ENCODE assay signal across 9 cellular contexts in genomic region chr5:75668348-75668895, GRCh38. TPM values are rescaled to one million over a fixed set of nuclear protein-coding genes. Genes with fewer than 3 reads are reported as not detected.
DNase-seq lines count a peak whose midpoint lies in the region; ATAC-seq, FAIRE-seq and TF ChIP-seq lines count a peak whose summit lies in the region.
"Had no signal": no experiment of that assay in that cellular context is flagged by ENCODE, and none has a peak within 500 bp of the region (broad histone marks: within the 10 kb centered on the region; RNA-seq: fewer than 3 reads in every experiment).

No MANE protein-coding gene starts in this region.

- dilution Hi-C loops in endothelial cell of umbilical vein (cut with MboI; ENCODE audit: extremely low pct_ligation_motif_present, low sequenced_read_pairs), result no loop called here

- H3K9ac ChIP-seq in endothelial cell of umbilical vein (replicated peaks; ENCODE audit: extremely low read depth, insufficient read depth, low read length), result no peak overlapping the region

- ATAC-seq in left ventricle myocardium superior (peak; percentile 58), Right ventricle myocardium inferior (no peak), aorta (ENCODE audit: low FRiP score) (peak; percentile 34)

- H3K9me3 ChIP-seq in endothelial cell of umbilical vein (replicated peaks; ENCODE audit: control insufficient read depth, insufficient read depth, low read length), result no peaks in the 10 kb centered on the region
- no peaks in the 10 kb centered on the region for H3K9me3 ChIP-seq in aorta (ENCODE audit: control insufficient read depth, low read length)

- intact Hi-C loops in left ventricle myocardium superior (cut with micrococcal nuclease), result loop anchor here (10.0 kb wide), 1 partner anchor 164 kb away; no protein-coding TSS in a partner anchor
- intact Hi-C loops in Right ventricle myocardium inferior (cut with DNase I), result no loop called here
- intact Hi-C loops in endothelial cell of umbilical vein (cut with micrococcal nuclease), result loop anchor here (2.0 to 5.0 kb wide), 2 partner anchors 58 to 616 kb away; partner anchors contain the start of genes ANKDD1B and GCNT4
- intact Hi-C loops in aorta (cut with DNase I), result no loop called here

- H3K27me3 ChIP-seq in endothelial cell of umbilical vein (ENCODE audit: control insufficient read depth in 2 of 2, insufficient read depth in 2 of 2, low read length in 2 of 2) (no peaks in the 10 kb centered on the region), aorta (ENCODE audit: control insufficient read depth in 1 of 2, insufficient read depth in 2 of 2, low read length in 1 of 2) (no peaks in the 10 kb centered on the region)

- no peak for DNase-seq in left ventricle myocardium superior
- no peak for DNase-seq in Right ventricle myocardium inferior (ENCODE audit: missing footprints)
- peak; percentile 7 for DNase-seq in MV-4-11 (lab: John Stamatoyannopoulos, UW)
- no peak for DNase-seq in endothelial cell of umbilical vein (ENCODE audit: low read depth, low spot score)
- DNase-seq in aorta, result no peak
- DNase-seq in activated CD8-positive, alpha-beta memory T cell treated with anti-CD3 and anti-CD28 coated beads, Interleukin-2, amount 50 U/mL, for 4 hours, result no peak
- no peak for DNase-seq in NCI-H2081 (lab: John Stamatoyannopoulos, UW)
- DNase-seq in NCI-H1105 treated with DMSO at 0.1 percent for 48 hours (lab: John Stamatoyannopoulos, UW), result no peak
- DNase-seq: caudate nucleus had no signal

- H3K4me1 ChIP-seq in endothelial cell of umbilical vein (ENCODE audit: control insufficient read depth, extremely low read depth, insufficient read depth, low read length) (peaks cover 23% of the 10 kb centered on the region), aorta (ENCODE audit: control insufficient read depth in 1 of 2, insufficient read depth in 2 of 2, low read length in 2 of 2) (peaks cover 0 to 2% of the 10 kb centered on the region in 2 donors)

- no peak for FAIRE-seq in endothelial cell of umbilical vein (lab: Jason Lieb, UNC)

- BruUV-seq in endothelial cell of umbilical vein (replicated peaks; lab: Mats Ljungman, UMichigan), result no TSS peak

- H2AFZ ChIP-seq in endothelial cell of umbilical vein (ENCODE audit: low read depth, low read length), result no peak overlapping the region

- H3K4me3 ChIP-seq in endothelial cell of umbilical vein (replicated peaks in 1 of 3; ENCODE audit: insufficient read depth in 1 of 3, low read depth in 1 of 3, low read length in 3 of 3), result no peak overlapping the region
- no peak overlapping the region for H3K4me3 ChIP-seq in aorta (ENCODE audit: low read length in 2 of 2)

- CTCF ChIA-PET in endothelial cell of umbilical vein (lab: Charles Lee), result interaction anchor here (0.9 to 1.5 kb wide), 6 partner anchors 8 to 157 kb away, joined by 4 to 19 read pairs (median 4); partner anchors contain the start of genes CERT1 and POLK

- H3K4me2 ChIP-seq in endothelial cell of umbilical vein (ENCODE audit: insufficient read depth, low read length), result peak overlapping the region; percentile 66

- H4K20me1 ChIP-seq in endothelial cell of umbilical vein (replicated peaks; ENCODE audit: control insufficient read depth, extremely low read depth, insufficient read depth, low read length), result no peaks in the 10 kb centered on the region

- H3K79me2 ChIP-seq in endothelial cell of umbilical vein (ENCODE audit: control insufficient read depth, insufficient read depth, low read length), result no peaks in the 10 kb centered on the region

- H3K36me3 ChIP-seq in endothelial cell of umbilical vein (ENCODE audit: control insufficient read depth in 2 of 2, extremely low read depth in 1 of 2, insufficient read depth in 2 of 2, low read length in 2 of 2) (no peaks in the 10 kb centered on the region), aorta (ENCODE audit: control insufficient read depth in 1 of 2, insufficient read depth in 2 of 2, low read length in 1 of 2) (no peaks in the 10 kb centered on the region)

- H3K9me1 ChIP-seq in endothelial cell of umbilical vein (replicated peaks; ENCODE audit: control insufficient read depth, extremely low read depth, insufficient read depth, low read length), result no peaks in the 10 kb centered on the region

- POLR2A ChIA-PET in endothelial cell of umbilical vein (lab: Charles Lee), result no interaction called here

- no peak for TF ChIP-seq CTCF in endothelial cell of umbilical vein (IDR thresholded peaks at IDR 0.05; ENCODE audit: extremely low read depth in 1 of 2, insufficient read depth in 1 of 2, low read depth in 1 of 2, low read length in 2 of 2)

- TF ChIP-seq POLR2A in endothelial cell of umbilical vein (IDR thresholded peaks at IDR 0.05; ENCODE audit: low read depth, low read length), result no peak

- peak overlapping the region; percentile 71 for H3K27ac ChIP-seq in endothelial cell of umbilical vein (ENCODE audit: insufficient read depth, low read depth, low read length)
- no peak overlapping the region for H3K27ac ChIP-seq in aorta (ENCODE audit: low read depth in 1 of 2, low read length in 2 of 2)

- WGBS in aorta, 2 donors, result 75 to 80% methylated on average over 3 of the region's 3 CpGs

TF ChIP-seq in endothelial cell of umbilical vein, 7 proteins besides CTCF, POLR2A, EP300 and RAD21:
- TF ChIP-seq MAX (IDR thresholded peaks at IDR 0.05; ENCODE audit: insufficient read depth, insufficient read length) (no peak), MYC (IDR thresholded peaks at IDR 0.05; ENCODE audit: low read depth, low read length) (no peak), JUN (IDR thresholded peaks at IDR 0.05; ENCODE audit: borderline replicate concordance, insufficient read depth, insufficient read length, low read depth) (no peak)
TF ChIP-seq in endothelial cell of umbilical vein: peak in this region for 0.

RNA-seq across cellular contexts. Expression of gene POC5, which starts 48.8 kb away (rescaled TPM):
- total RNA-seq in left ventricle myocardium superior (2.1 TPM), Right ventricle myocardium inferior (3.0 TPM), endothelial cell of umbilical vein (7.8 and 8.3 TPM in 2 replicates), aorta (10 to 100 TPM in 1 of 2 donors, 1 to 10 TPM in 1; 8.7 to 11.8 TPM)
- polyA plus RNA-seq in endothelial cell of umbilical vein (10.9 and 15.9 TPM in 2 replicates), aorta (1 to 10 TPM; 6.1 to 7.4 TPM)
- polyA plus RNA-seq in endothelial cell of umbilical vein (2011; cell fraction: cytosol; rRNA removed), result 9.6 and 14.4 TPM in 2 replicates
- polyA plus RNA-seq in endothelial cell of umbilical vein (2011; cell fraction: nucleus; rRNA removed), result 21.0 and 25.9 TPM in 2 replicates
- 7.0 and 10.0 TPM in 2 replicates for polyA plus RNA-seq in endothelial cell of umbilical vein (2012)
- 7.3 and 10.9 TPM in 2 replicates for polyA minus RNA-seq in endothelial cell of umbilical vein
- 12.3 TPM for polyA minus RNA-seq in endothelial cell of umbilical vein (2011; cell fraction: cytosol; rRNA and poly(A)+ RNA removed)
- 8.4 and 16.6 TPM in 2 replicates for polyA minus RNA-seq in endothelial cell of umbilical vein (2011; cell fraction: nucleus; rRNA and poly(A)+ RNA removed)

RNA-seq across cellular contexts. Expression of gene ANKDD1B, which starts 57.2 kb away (rescaled TPM):
- total RNA-seq in left ventricle myocardium superior (0.25 TPM), Right ventricle myocardium inferior (0.24 TPM), endothelial cell of umbilical vein (0.65 and 0.71 TPM in 2 replicates), aorta (1 to 10 TPM in 1 of 2 donors, under 1 TPM in 1; 0.88 to 2.1 TPM)
- polyA plus RNA-seq in endothelial cell of umbilical vein (0.05 and 0.15 TPM in 2 replicates), aorta (under 1 TPM in 1 of 2 donors, not detected in 1; 0.61 TPM)
- polyA plus RNA-seq in endothelial cell of umbilical vein (2011; cell fraction: cytosol; rRNA removed), result 0.06 and 0.10 TPM in 2 replicates
- 1.7 and 2.4 TPM in 2 replicates for polyA plus RNA-seq in endothelial cell of umbilical vein (2011; cell fraction: nucleus; rRNA removed)
- 0.20 TPM in 1 of 2 replicates, not detected in the other for polyA plus RNA-seq in endothelial cell of umbilical vein (2012)
- polyA minus RNA-seq in endothelial cell of umbilical vein, result 0.46 and 0.76 TPM in 2 replicates
- polyA minus RNA-seq in endothelial cell of umbilical vein (2011; cell fraction: cytosol; rRNA and poly(A)+ RNA removed), result not detected
- polyA minus RNA-seq in endothelial cell of umbilical vein (2011; cell fraction: nucleus; rRNA and poly(A)+ RNA removed), result 0.34 and 3.0 TPM in 2 replicates

Comparison
In these comparisons a context has a peak if more than half of its experiments do, and no peak if none do; other contexts are left out.
1. intact Hi-C loops: an anchor here in left ventricle myocardium superior (10.0 kb wide) and endothelial cell of umbilical vein (2.0 to 5.0 kb wide); none called in Right ventricle myocardium inferior and aorta.